18 cellular contexts compared by ENCODE assay signal in the genomic region with DNA sequence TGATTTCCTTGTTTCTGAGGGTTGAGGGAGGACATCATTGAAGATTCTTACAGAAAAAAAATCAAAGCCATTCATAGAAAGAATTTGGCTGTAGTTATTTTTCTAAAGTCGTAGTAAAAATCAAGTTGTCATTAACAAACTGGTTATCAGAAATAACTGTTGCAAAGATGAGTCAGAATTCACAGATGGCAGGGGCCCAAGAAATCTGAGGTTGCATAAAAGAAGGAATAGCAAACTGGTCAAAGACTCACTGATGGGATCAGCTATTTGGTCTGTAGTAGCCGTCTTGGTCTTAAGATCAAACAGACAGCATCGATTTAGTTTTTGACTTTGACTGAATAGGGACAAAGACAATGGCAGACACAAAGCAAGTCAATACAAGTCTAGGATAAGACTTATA.
DNase-seq lines count a peak whose midpoint lies in the region.
"Had no signal": no experiment of that assay in that cellular context is flagged by ENCODE, and none has a peak within 500 bp of the region (broad histone marks: within the 10 kb centered on the region; RNA-seq: fewer than 3 reads in every experiment).

No MANE protein-coding gene starts in this region.

- no peak overlapping the region for H3K4me3 Mint-ChIP-seq in activated CD4-positive, alpha-beta T cell treated with anti-CD3 and anti-CD28 coated beads, Interleukin-2, amount 10 ng/mL, durations not matched to agents 7 days and 5 days
- H3K4me3 Mint-ChIP-seq: CD4-positive, alpha-beta T cell; neural crest cell had no signal

- POLR2A ChIA-PET in activated CD4-positive, alpha-beta T cell treated with anti-CD3 and anti-CD28 coated beads, Interleukin-2, amount 10 ng/mL, durations not matched to agents 7 days and 5 days (lab: Charles Lee), result no interaction called here

- no peaks in the 10 kb centered on the region for H3K27me3 Mint-ChIP-seq in activated CD4-positive, alpha-beta T cell treated with anti-CD3 and anti-CD28 coated beads, Interleukin-2, amount 10 ng/mL, durations not matched to agents 7 days and 5 days
- H3K27me3 Mint-ChIP-seq: CD4-positive, alpha-beta T cell had no signal

- H3K9me3 Mint-ChIP-seq in activated CD4-positive, alpha-beta T cell treated with anti-CD3 and anti-CD28 coated beads, Interleukin-2, amount 10 ng/mL, durations not matched to agents 7 days and 5 days, result no peaks in the 10 kb centered on the region
- H3K9me3 Mint-ChIP-seq: neural crest cell had no signal

- CTCF ChIA-PET in activated CD4-positive, alpha-beta T cell treated with anti-CD3 and anti-CD28 coated beads, Interleukin-2, amount 10 ng/mL, durations not matched to agents 7 days and 5 days (lab: Charles Lee), result no interaction called here

- H3K4me1 Mint-ChIP-seq in activated CD4-positive, alpha-beta T cell treated with anti-CD3 and anti-CD28 coated beads, Interleukin-2, amount 10 ng/mL, durations not matched to agents 7 days and 5 days, result no peaks in the 10 kb centered on the region
- H3K4me1 Mint-ChIP-seq: neural crest cell had no signal

- DNase-seq in EL (peak; percentile 64), OCI-M1 (lab: John Stamatoyannopoulos, UW) (peak; percentile 15), dermis blood vessel endothelial cell (peak; percentile 5), non-pigmented ciliary epithelial cell (ENCODE audit: low read depth) (peak; percentile 53), mesenteric fat pad (ENCODE audit: low spot score) (no peak), NCI-H2196 (lab: John Stamatoyannopoulos, UW; ENCODE audit: unreplicated experiment) (no peak), NCI-H2107 treated with DMSO at 0.1 percent for 48 hours (lab: John Stamatoyannopoulos, UW; ENCODE audit: unreplicated experiment) (no peak)
- DNase-seq in activated CD4-positive, alpha-beta T cell treated with anti-CD3 and anti-CD28 coated beads, Interleukin-2, amount 10 ng/mL, durations not matched to agents 7 days and 5 days, result no peak
- DNase-seq: CD4-positive, alpha-beta T cell; GOT3; hypothalamus; lower lobe of right lung; NCI-H2081 treated with DMSO at 0.1 percent for 48 hours; NCI-H774; SHP77 treated with DMSO at 0.1 percent for 48 hours; stimulated activated naive CD4-positive, alpha-beta T cell treated with Interleukin-2 at 50 U/mL for 16 hours; T-helper 9 cell had no signal

- H3K36me3 Mint-ChIP-seq in activated CD4-positive, alpha-beta T cell treated with anti-CD3 and anti-CD28 coated beads, Interleukin-2, amount 10 ng/mL, durations not matched to agents 7 days and 5 days (ENCODE audit: low read depth), result no peaks in the 10 kb centered on the region

- no peak overlapping the region for H3K27ac Mint-ChIP-seq in activated CD4-positive, alpha-beta T cell treated with anti-CD3 and anti-CD28 coated beads, Interleukin-2, amount 10 ng/mL, durations not matched to agents 7 days and 5 days
- H3K27ac Mint-ChIP-seq: CD4-positive, alpha-beta T cell had no signal

Comparison
In these comparisons a context has a peak if more than half of its experiments do, and no peak if none do; other contexts are left out.
1. DNase-seq: peak in EL (single experiment), OCI-M1 (single experiment), dermis blood vessel endothelial cell (single experiment) and non-pigmented ciliary epithelial cell (single experiment); none in mesenteric fat pad (single experiment), NCI-H2196 (single experiment), activated CD4-positive, alpha-beta T cell treated with anti-CD3 and anti-CD28 coated beads, Interleukin-2, amount 10 ng/mL, durations not matched to agents 7 days and 5 days (single experiment) and NCI-H2107 treated with DMSO at 0.1 percent for 48 hours (single experiment).